ENCODE assay signal across 1 cellular context in genomic region chr2:218662377-218662776, GRCh38.
TF ChIP-seq lines count a peak whose summit lies in the region.

No MANE protein-coding gene starts in this region.

TF ChIP-seq in HEK293, 187 proteins besides CTCF, POLR2A, EP300 and RAD21 (continued from another document):
- no peak for TF ChIP-seq ZBTB49 (tag by site-specific recombination; IDR thresholded peaks at IDR 0.05; ENCODE audit: low read depth)
